ENCODE assay signal across 26 cellular contexts in the genomic region with DNA sequence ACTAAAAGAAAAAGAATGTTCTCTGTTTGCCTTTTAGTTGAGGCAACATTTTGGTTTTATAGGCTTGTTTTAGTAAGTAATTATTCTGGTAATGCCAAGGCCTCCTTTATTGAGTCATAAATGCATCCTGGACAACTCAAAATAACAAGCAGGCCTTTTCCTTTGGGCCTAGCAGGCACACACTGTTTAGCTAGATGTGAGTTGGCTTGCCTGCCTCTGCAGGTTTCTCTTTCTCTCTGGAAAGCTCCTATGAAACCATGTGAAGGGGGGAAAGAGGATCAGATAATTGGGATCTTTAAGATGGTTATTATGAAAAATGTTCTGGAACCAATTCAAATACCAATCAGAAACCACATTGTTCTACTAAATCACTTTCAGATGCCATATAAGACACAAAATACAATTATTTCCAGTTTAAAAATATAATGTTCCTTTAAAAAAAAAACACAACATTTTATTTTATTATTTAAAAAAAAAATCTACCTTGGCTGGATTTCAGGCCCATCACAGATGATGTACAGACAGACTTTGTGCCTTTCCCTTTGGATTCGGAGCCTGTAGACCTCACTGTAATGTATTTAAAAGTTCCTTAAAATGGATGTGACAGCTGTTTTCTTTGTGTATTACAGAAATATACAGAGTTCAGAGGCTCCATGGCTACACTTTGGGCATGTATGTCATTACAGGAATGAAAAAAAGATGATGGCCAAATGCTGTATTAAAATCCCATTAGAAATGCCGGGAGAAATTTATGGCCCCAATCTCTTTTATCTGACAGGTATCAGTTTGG.
DNase-seq lines count a peak whose midpoint lies in the region; ATAC-seq and TF ChIP-seq lines count a peak whose summit lies in the region.
"Had no signal": no experiment of that assay in that cellular context is flagged by ENCODE, and none has a peak within 500 bp of the region (broad histone marks: within the 10 kb centered on the region; RNA-seq: fewer than 3 reads in every experiment).

No MANE protein-coding gene starts in this region.

- no peak for ATAC-seq in GM19395 (IDR thresholded peaks at IDR 0.05; ENCODE audit: unreplicated experiment)
- ATAC-seq: activated naive CD4-positive, alpha-beta T cell treated with anti-CD3 and anti-CD28 coated beads, Interleukin-2, amount 50 U/mL, for 72 hours; left ventricle myocardium superior; sciatic nerve; stimulated activated naive CD8-positive, alpha-beta T cell treated with anti-CD3 and anti-CD28 coated beads, Interleukin-15, Interleukin-2, amounts not matched to agents 100 U/mL and 50 U/mL, for 24 hours had no signal

- no peak overlapping the region for H3K4me3 Mint-ChIP-seq in mesothelial cell of epicardium
- H3K4me3 Mint-ChIP-seq: dendritic cell treated with granulocyte-macrophage colony-stimulating factor and Interleukin-4, amounts not matched to agents 40 ng/mL and 50 ng/mL, for 4 days; nephron progenitor cell had no signal

- peak overlapping the region; percentile 7 for H3K27ac Mint-ChIP-seq in mesothelial cell of epicardium
- H3K27ac Mint-ChIP-seq: activated naive CD4-positive, alpha-beta T cell treated with anti-CD3 and anti-CD28 coated beads, Interleukin-2, amount 50 U/mL, for 72 hours; dendritic cell treated with granulocyte-macrophage colony-stimulating factor and Interleukin-4, amounts not matched to agents 40 ng/mL and 50 ng/mL, for 4 days; nephron progenitor cell had no signal

- H3K36me3 Mint-ChIP-seq in mesothelial cell of epicardium = no peaks in the 10 kb centered on the region
- H3K36me3 Mint-ChIP-seq: activated naive CD4-positive, alpha-beta T cell treated with anti-CD3 and anti-CD28 coated beads, Interleukin-2, amount 50 U/mL, for 72 hours had no signal

- CTCF ChIA-PET in AG04449 (lab: Yijun Ruan, JAX) = interaction anchor here (0.6 kb wide), 1 partner anchor 30 kb away, joined by 4 read pairs; no protein-coding TSS in a partner anchor

- POLR2A ChIA-PET in AG04449 (lab: Yijun Ruan, JAX) = no interaction called here

- H3K9me3 Mint-ChIP-seq in mesothelial cell of epicardium = peaks cover 6% of the 10 kb centered on the region

- H3K4me3 ChIP-seq in AG04449 (ENCODE audit: low read depth, low read length) = no peak overlapping the region
- H3K4me3 ChIP-seq: ascending aorta, SK-N-MC had no signal

- TF ChIP-seq CTCF in AG04449 (IDR thresholded peaks at IDR 0.05; ENCODE audit: insufficient read depth, low read length, missing control alignments) (no peak), mesothelial cell of epicardium (IDR thresholded peaks at IDR 0.05; ENCODE audit: unreplicated experiment) (no peak)

- H3K4me1 Mint-ChIP-seq in mesothelial cell of epicardium = peaks cover 18% of the 10 kb centered on the region

- no peaks in the 10 kb centered on the region for H3K27me3 Mint-ChIP-seq in mesothelial cell of epicardium (ENCODE audit: low read depth)
- H3K27me3 Mint-ChIP-seq: dendritic cell treated with granulocyte-macrophage colony-stimulating factor and Interleukin-4, amounts not matched to agents 40 ng/mL and 50 ng/mL, for 4 days had no signal

- DNase-seq in AG04449 (ENCODE audit: low read depth, low spot score) (peak; percentile 14), GM04503 (ENCODE audit: low read depth) (peak; percentile 48), dedifferentiated amniotic fluid mesenchymal stem cell (ENCODE audit: extremely low spot score) (peak; percentile 49), mesothelial cell of epicardium (ENCODE audit: low spot score in 2 of 2, unreplicated experiment in 2 of 2) (no peak), activated gamma-delta T cell (lab: John Stamatoyannopoulos, UW) (no peak), medulla oblongata (ENCODE audit: extremely low spot score) (no peak)
- no peak for DNase-seq in activated CD4-positive, alpha-beta T cell treated with anti-CD3 and anti-CD28 coated beads for 4 hours
- DNase-seq: activated CD4-positive, alpha-beta T cell treated with anti-CD3 and anti-CD28 coated beads, Interleukin-2, amount 50 U/mL, for 1 hour; C1 segment of cervical spinal cord; foreskin melanocyte; left ventricle myocardium superior; NCI-H1092; NCI-H187; NCI-H526; nephron progenitor cell; stimulated activated CD4-positive, alpha-beta T cell treated with anti-CD3 and anti-CD28 coated beads, Interleukin-15, amount 100 ng/mL, for 24 hours; stimulated activated naive CD8-positive, alpha-beta T cell treated with anti-CD3 and anti-CD28 coated beads, Interleukin-15, Interleukin-2, amounts not matched to agents 100 U/mL and 50 U/mL, for 24 hours; T-helper 2 cell; trophoblast cell; WERI-Rb-1 had no signal

Comparison
In these comparisons a context has a peak if more than half of its experiments do, and no peak if none do; other contexts are left out.
1. DNase-seq: peak in AG04449 (single experiment), GM04503 (single experiment) and dedifferentiated amniotic fluid mesenchymal stem cell (single experiment); none in mesothelial cell of epicardium (0 of 2), activated gamma-delta T cell (single experiment), activated CD4-positive, alpha-beta T cell treated with anti-CD3 and anti-CD28 coated beads for 4 hours (0 of 2) and medulla oblongata (single experiment).